In genomic region chr19:38596057-38596981, GRCh38 we compare ENCODE assay signal across 8 cellular contexts. TPM values are rescaled to one million over a fixed set of nuclear protein-coding genes. Genes with fewer than 3 reads are reported as not detected.
DNase-seq lines count a peak whose midpoint lies in the region; ATAC-seq and TF ChIP-seq lines count a peak whose summit lies in the region.

No MANE protein-coding gene starts in this region.

- H3K27ac ChIP-seq in adrenal gland, result no peak overlapping the region
- H3K27ac ChIP-seq in lower lobe of right lung, result no peak overlapping the region

- peak; percentile 76 for DNase-seq in DMS53 (lab: John Stamatoyannopoulos, UW)
- peak; percentile 19 for DNase-seq in NCI-H2029 treated with DMSO at 0.1 percent for 48 hours (lab: John Stamatoyannopoulos, UW)
- DNase-seq in adrenal gland, result peak; percentile 22 to 69 (median 50)
- DNase-seq in lower lobe of right lung, result peak; percentile 79
- no peak for DNase-seq in NCI-H1694 treated with DMSO at 0.1 percent for 48 hours (lab: John Stamatoyannopoulos, UW)
- no peak for DNase-seq in GM20000 (ENCODE audit: low spot score)
- no peak for DNase-seq in midbrain (lab: John Stamatoyannopoulos, UW)

- peak; percentile 84 to 91 for ATAC-seq in lower lobe of right lung
- ATAC-seq in HG03135 (IDR thresholded peaks at IDR 0.05; ENCODE audit: unreplicated experiment), result no peak

- H3K27me3 ChIP-seq in adrenal gland (no peaks in the 10 kb centered on the region), lower lobe of right lung (ENCODE audit: low read depth) (peaks cover 4% of the 10 kb centered on the region)

- H3K4me3 ChIP-seq in adrenal gland (peak overlapping the region in 1 of 4 donors; percentile 28), lower lobe of right lung (peak overlapping the region; percentile 34)

- WGBS in adrenal gland, 4 donors, result 20 to 42% (median 29%) methylated on average over 22 to 55 of the region's 55 CpGs

- H3K4me1 ChIP-seq in adrenal gland (replicated peaks in 1 of 2), result no peaks in the 10 kb centered on the region
- no peaks in the 10 kb centered on the region for H3K4me1 ChIP-seq in lower lobe of right lung

- no peak for TF ChIP-seq POLR2A in adrenal gland (IDR thresholded peaks at IDR 0.05)

- no peak for TF ChIP-seq CTCF in adrenal gland (IDR thresholded peaks at IDR 0.05)
- TF ChIP-seq CTCF in lower lobe of right lung (IDR thresholded peaks at IDR 0.05), result no peak
- TF ChIP-seq CTCF in GM20000 (IDR thresholded peaks at IDR 0.05; ENCODE audit: extremely low read depth, missing control alignments), result no peak

- no peaks in the 10 kb centered on the region for H3K36me3 ChIP-seq in adrenal gland (replicated peaks in 1 of 2)
- H3K36me3 ChIP-seq in lower lobe of right lung, result no peaks in the 10 kb centered on the region

- no peaks in the 10 kb centered on the region for H3K9me3 ChIP-seq in adrenal gland (replicated peaks in 1 of 3)
- H3K9me3 ChIP-seq in lower lobe of right lung, result no peaks in the 10 kb centered on the region

- intact Hi-C loops in adrenal gland (cut with DNase I) (no loop called here), lower lobe of right lung (cut with DNase I) (no loop called here)

RNA-seq across cellular contexts. Expression of gene MAP4K1, which starts 21.4 kb away (rescaled TPM):
- total RNA-seq in adrenal gland, result 1 to 10 TPM; 1.4 to 7.9 (median 4.1) TPM
- 10 to 100 TPM in 1 of 3 donors, 1 to 10 TPM in 2; 1.2 to 12.5 (median 6.8) TPM for polyA plus RNA-seq in adrenal gland
- total RNA-seq in lower lobe of right lung, result 11.4 TPM

RNA-seq across cellular contexts. Expression of gene EIF3K, which starts 22.7 kb away (rescaled TPM):
- total RNA-seq in adrenal gland, result 100 to 1,000 TPM; 196 to 537 (median 316) TPM
- 100 to 1,000 TPM; 177 to 292 (median 216) TPM for polyA plus RNA-seq in adrenal gland
- 229 TPM for total RNA-seq in lower lobe of right lung

RNA-seq across cellular contexts. Expression of gene ACTN4, which starts 51.1 kb away (rescaled TPM):
- 100 to 1,000 TPM; 430 to 773 (median 575) TPM for total RNA-seq in adrenal gland
- 100 to 1,000 TPM; 148 to 586 (median 554) TPM for polyA plus RNA-seq in adrenal gland
- total RNA-seq in lower lobe of right lung, result 454 TPM

Comparison
In these comparisons a context has a peak if more than half of its experiments do, and no peak if none do; other contexts are left out.
1. DNase-seq: peak in DMS53 (single experiment), NCI-H2029 treated with DMSO at 0.1 percent for 48 hours (single experiment), adrenal gland (7 of 7) and lower lobe of right lung (single experiment); none in NCI-H1694 treated with DMSO at 0.1 percent for 48 hours (single experiment), GM20000 (single experiment) and midbrain (single experiment).